ENCODE assay signal across 35 cellular contexts in the genomic region with DNA sequence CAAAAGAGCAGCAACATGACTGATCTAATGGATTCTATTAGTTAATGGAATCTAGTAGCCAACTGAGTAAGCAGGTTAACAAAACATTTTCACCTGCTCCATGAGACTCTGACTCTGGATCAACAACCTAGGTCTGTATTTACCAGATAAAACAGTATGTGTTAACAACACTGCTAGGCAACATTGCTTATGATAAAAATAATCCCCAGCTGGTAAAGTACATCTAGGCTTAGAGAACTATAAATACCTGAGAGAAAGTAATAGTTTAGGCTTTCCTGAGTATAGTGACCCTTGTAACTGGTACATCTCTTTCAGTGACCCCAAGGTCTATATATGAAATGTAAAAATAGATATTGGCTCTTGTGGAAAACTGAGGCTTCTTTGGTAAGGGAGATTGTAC.
"Had no signal": no experiment of that assay in that cellular context is flagged by ENCODE, and none has a peak within 500 bp of the region (broad histone marks: within the 10 kb centered on the region; RNA-seq: fewer than 3 reads in every experiment).

No MANE protein-coding gene starts in this region.

- H3K27ac ChIP-seq: KMS-11 had no signal

- H3K9me3 ChIP-seq: MG63 had no signal

- H3K4me3 ChIP-seq: MG63 had no signal

- DNase-seq: Karpas-422, Kasumi-1, KBM-7, KG1, MG63, MM.1S, MV-4-11, NCI-H1048, NCI-H1092, NCI-H1092 treated with DMSO at 0.1 percent for 48 hours, NCI-H1105, NCI-H1105 treated with DMSO at 0.1 percent for 48 hours, NCI-H1417, NCI-H1417 treated with DMSO at 0.1 percent for 48 hours, NCI-H1436, NCI-H1436 treated with DMSO at 0.1 percent for 48 hours, NCI-H146, NCI-H1694, NCI-H1694 treated with DMSO at 0.1 percent for 48 hours, NCI-H187, NCI-H187 treated with DMSO at 0.1 percent for 48 hours, NCI-H1930, NCI-H2029, NCI-H2029 treated with DMSO at 0.1 percent for 48 hours, NCI-H2081, NCI-H2081 treated with DMSO at 0.1 percent for 48 hours, NCI-H2107, NCI-H2171, NCI-H2171 treated with DMSO at 0.1 percent for 48 hours, NCI-H2227 treated with DMSO at 0.1 percent for 48 hours, NCI-H226, NCI-H345, NCI-H446, NCI-H446 treated with DMSO at 0.1 percent for 48 hours had no signal

- H3K27me3 ChIP-seq: MG63 had no signal
